In the genomic region with DNA sequence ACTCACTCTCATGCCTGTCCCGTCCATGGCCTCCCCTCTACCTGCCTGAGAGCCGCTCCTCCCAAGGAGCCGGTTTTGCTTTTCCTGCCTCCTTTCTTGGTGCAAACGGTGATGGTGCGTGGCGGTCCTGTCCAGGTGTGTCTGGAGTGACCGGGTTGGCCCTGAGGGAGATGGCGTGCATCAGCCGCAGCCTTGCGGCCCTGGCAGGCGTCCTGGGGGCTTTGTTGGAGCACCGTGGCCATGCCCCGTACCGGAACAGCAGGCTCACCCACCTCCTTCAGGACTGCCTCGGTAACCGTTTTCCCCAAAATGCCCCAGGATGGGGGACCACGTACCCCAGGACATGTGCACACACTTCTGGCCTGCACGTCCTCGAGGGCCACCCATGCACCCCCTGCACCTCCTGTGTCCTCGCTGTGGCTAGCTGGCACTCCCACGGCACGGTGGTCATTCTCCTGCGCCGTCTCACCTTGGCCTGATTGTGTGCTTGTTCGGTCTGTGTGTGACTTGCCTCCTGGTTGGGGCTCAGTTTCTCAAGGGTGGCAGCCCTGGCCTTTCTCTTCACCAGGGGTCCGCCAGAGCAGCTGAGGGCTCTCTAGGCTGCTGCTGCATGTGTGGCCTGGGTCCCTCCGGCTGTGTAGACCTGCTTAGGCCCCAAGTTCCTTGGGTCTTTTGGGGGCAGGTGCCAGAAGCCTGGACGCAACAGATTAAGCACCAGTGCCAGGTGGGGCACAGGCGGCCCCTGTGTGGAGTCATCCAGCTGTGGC, we compare ENCODE assay signal across 24 cellular contexts. TPM values are rescaled to one million over a fixed set of nuclear protein-coding genes. Genes with fewer than 3 reads are reported as not detected.
A peak's percentile ranks its signal among the peaks of the same experiment; 100 is the strongest.
DNase-seq lines count a peak whose midpoint lies in the region; ATAC-seq and TF ChIP-seq lines count a peak whose summit lies in the region.
"Had no signal": no experiment of that assay in that cellular context is flagged by ENCODE, and none has a peak within 500 bp of the region (broad histone marks: within the 10 kb centered on the region; RNA-seq: fewer than 3 reads in every experiment).

No MANE protein-coding gene starts in this region.

- H3K27me3 Mint-ChIP-seq in natural killer cell treated with Interleukin-12 subunit alpha and Interleukin-12 subunit beta and Interleukin-15 and Interleukin-18, amount 100 ng/mL, for 72 hours, result no peaks in the 10 kb centered on the region
- no peaks in the 10 kb centered on the region for H3K27me3 Mint-ChIP-seq in natural killer cell (ENCODE audit: low read depth in 2 of 2)

- H3K9me3 ChIP-seq in right lobe of liver (peaks cover 0 to 9% (median 0%) of the 10 kb centered on the region in 4 donors), aorta (ENCODE audit: control insufficient read depth, low read length) (peaks cover 11% of the 10 kb centered on the region)

- H3K27ac ChIP-seq in right lobe of liver (no peak overlapping the region), aorta (ENCODE audit: low read depth in 1 of 2, low read length in 2 of 2) (no peak overlapping the region)
- H3K27ac ChIP-seq: RWPE1 had no signal

- TF ChIP-seq POLR2A in right lobe of liver (IDR thresholded peaks at IDR 0.05), result no peak

- intact Hi-C loops in natural killer cell (cut with micrococcal nuclease), result no loop called here
- intact Hi-C loops in right lobe of liver (cut with DNase I), result no loop called here
- intact Hi-C loops in posterior vena cava (cut with DNase I), result loop anchor here in 1 of 2 donors (5.0 kb wide), 2 partner anchors 965 to 2000 kb away; no protein-coding TSS in a partner anchor
- intact Hi-C loops in aorta (cut with DNase I), result no loop called here

- H3K4me1 Mint-ChIP-seq in natural killer cell treated with Interleukin-12 subunit alpha and Interleukin-12 subunit beta and Interleukin-15 and Interleukin-18, amount 100 ng/mL, for 72 hours (ENCODE audit: low read depth in 2 of 2), result no peaks in the 10 kb centered on the region
- H3K4me1 Mint-ChIP-seq in natural killer cell, result no peaks in the 10 kb centered on the region
- H3K4me1 Mint-ChIP-seq: CD4-positive, alpha-beta memory T cell; GM23338 had no signal

- no peaks in the 10 kb centered on the region for H3K27me3 ChIP-seq in right lobe of liver
- H3K27me3 ChIP-seq in aorta (ENCODE audit: control insufficient read depth in 1 of 2, insufficient read depth in 2 of 2, low read length in 1 of 2), result no peaks in the 10 kb centered on the region
- H3K27me3 ChIP-seq: BE2C had no signal

- no peak overlapping the region for H3K27ac Mint-ChIP-seq in natural killer cell treated with Interleukin-12 subunit alpha and Interleukin-12 subunit beta and Interleukin-15 and Interleukin-18, amount 100 ng/mL, for 72 hours
- no peak overlapping the region for H3K27ac Mint-ChIP-seq in natural killer cell
- H3K27ac Mint-ChIP-seq: CD4-positive, alpha-beta memory T cell; GM23338 had no signal

- H3K9me3 Mint-ChIP-seq in natural killer cell treated with Interleukin-12 subunit alpha and Interleukin-12 subunit beta and Interleukin-15 and Interleukin-18, amount 100 ng/mL, for 72 hours, result no peaks in the 10 kb centered on the region
- H3K9me3 Mint-ChIP-seq in natural killer cell, result peaks cover 2 to 4% of the 10 kb centered on the region in 2 donors

- no peak overlapping the region for H3K4me3 Mint-ChIP-seq in natural killer cell treated with Interleukin-12 subunit alpha and Interleukin-12 subunit beta and Interleukin-15 and Interleukin-18, amount 100 ng/mL, for 72 hours
- no peak overlapping the region for H3K4me3 Mint-ChIP-seq in natural killer cell
- H3K4me3 Mint-ChIP-seq: CD4-positive, alpha-beta memory T cell; GM23338 had no signal

- DNase-seq in natural killer cell treated with Interleukin-12 subunit alpha and Interleukin-12 subunit beta and Interleukin-15 and Interleukin-18, amount 100 ng/mL, for 72 hours (ENCODE audit: low spot score), result peak; percentile 48
- DNase-seq in natural killer cell (no peak), right lobe of liver (peak in 2 of 3 donors; percentile 11 to 51), posterior vena cava (ENCODE audit: low spot score) (peak; percentile 77), aorta (peak; percentile 40 to 51), dermis blood vessel endothelial cell (no peak)
- DNase-seq: BE2C; Caco-2; CD4-positive, alpha-beta memory T cell; DMS 273 treated with DMSO at 0.1 percent for 48 hours; DMS79 treated with DMSO at 0.1 percent for 48 hours; KBM-7; MM.1S; NCI-H1092; NCI-H1436; NCI-H1930; NCI-H748 treated with DMSO at 0.1 percent for 48 hours; NK-92 treated with Interleukin-12 subunit alpha and Interleukin-12 subunit beta, amount 100 ng/mL, for 24 hours had no signal

- H3K36me3 ChIP-seq in right lobe of liver (no peaks in the 10 kb centered on the region), aorta (ENCODE audit: control insufficient read depth in 1 of 2, insufficient read depth in 2 of 2, low read length in 1 of 2) (no peaks in the 10 kb centered on the region)
- H3K36me3 ChIP-seq: BE2C had no signal

- no peak for ATAC-seq in natural killer cell treated with Interleukin-12 subunit alpha and Interleukin-12 subunit beta and Interleukin-15 and Interleukin-18, amount 100 ng/mL, for 72 hours
- ATAC-seq in natural killer cell (no peak), right lobe of liver (no peak), aorta (ENCODE audit: low FRiP score) (no peak), GM18861 (IDR thresholded peaks at IDR 0.05; ENCODE audit: unreplicated experiment) (no peak), HG03460 (IDR thresholded peaks at IDR 0.05; ENCODE audit: unreplicated experiment) (no peak)
- ATAC-seq: GM23338, SK-N-SH treated with all-trans-retinoic acid at 6 μM for 48 hours had no signal

- no peaks in the 10 kb centered on the region for H3K4me1 ChIP-seq in right lobe of liver
- no peaks in the 10 kb centered on the region for H3K4me1 ChIP-seq in aorta (ENCODE audit: control insufficient read depth in 1 of 2, insufficient read depth in 2 of 2, low read length in 2 of 2)
- H3K4me1 ChIP-seq: BE2C, Caco-2 had no signal

- no peak for TF ChIP-seq CTCF in natural killer cell (IDR thresholded peaks at IDR 0.05)
- TF ChIP-seq CTCF in right lobe of liver (IDR thresholded peaks at IDR 0.05), result no peak

- H3K36me3 Mint-ChIP-seq in natural killer cell treated with Interleukin-12 subunit alpha and Interleukin-12 subunit beta and Interleukin-15 and Interleukin-18, amount 100 ng/mL, for 72 hours, result no peaks in the 10 kb centered on the region
- H3K36me3 Mint-ChIP-seq in natural killer cell, result no peaks in the 10 kb centered on the region
- H3K36me3 Mint-ChIP-seq: CD4-positive, alpha-beta memory T cell had no signal

- 85% methylated on average over 4 of the region's 29 CpGs for WGBS in right lobe of liver (ENCODE audit: insufficient coverage, low coverage, low lambda C conversion rate, missing lambda C conversion rate)
- WGBS in aorta, 2 donors, result 95 to 96% methylated on average over 29 of the region's 29 CpGs

- H3K4me3 ChIP-seq in right lobe of liver, result no peak overlapping the region
- no peak overlapping the region for H3K4me3 ChIP-seq in aorta (ENCODE audit: low read length in 2 of 2)
- H3K4me3 ChIP-seq: GM23338 had no signal

RNA-seq across cellular contexts. Expression of gene FRMD1, which starts 36.4 kb away (rescaled TPM):
- not detected for total RNA-seq in natural killer cell treated with Interleukin-12 subunit alpha and Interleukin-12 subunit beta and Interleukin-15 and Interleukin-18, amount 100 ng/mL, for 72 hours
- total RNA-seq in natural killer cell, result not detected
- under 1 TPM in 5 of 6 experiments, not detected in 1; 0.07 to 0.23 (median 0.12) TPM for total RNA-seq in right lobe of liver
- under 1 TPM in 1 of 2 donors, not detected in 1; 0.14 TPM for total RNA-seq in posterior vena cava
- under 1 TPM; 0.06 to 0.19 TPM for total RNA-seq in aorta
- under 1 TPM; 0.03 to 0.38 TPM for polyA plus RNA-seq in aorta
- not detected in 2 replicates for total RNA-seq in dermis blood vessel endothelial cell
- total RNA-seq: CD4-positive, alpha-beta memory T cell; NCI-H460 had no signal
- polyA plus RNA-seq: CD4-positive, alpha-beta memory T cell had no signal

RNA-seq across cellular contexts. Expression of gene KIF25, which starts 45.1 kb away (rescaled TPM):
- total RNA-seq in natural killer cell treated with Interleukin-12 subunit alpha and Interleukin-12 subunit beta and Interleukin-15 and Interleukin-18, amount 100 ng/mL, for 72 hours, result not detected
- total RNA-seq in natural killer cell (not detected), right lobe of liver (under 1 TPM in 1 of 6 experiments, not detected in 5; 0.15 TPM), posterior vena cava (not detected), aorta (under 1 TPM in 1 of 2 donors, not detected in 1; 0.72 TPM), dermis blood vessel endothelial cell (not detected in 2 replicates)
- under 1 TPM in 1 of 2 donors, not detected in 1; 0.79 TPM for polyA plus RNA-seq in aorta
- total RNA-seq: Caco-2; CD4-positive, alpha-beta memory T cell; NCI-H460 had no signal
- polyA plus RNA-seq: CD4-positive, alpha-beta memory T cell had no signal

Comparison
In these comparisons a context has a peak if more than half of its experiments do, and no peak if none do; other contexts are left out.
1. DNase-seq: peak in natural killer cell treated with Interleukin-12 subunit alpha and Interleukin-12 subunit beta and Interleukin-15 and Interleukin-18, amount 100 ng/mL, for 72 hours (single experiment), right lobe of liver (2 of 3), posterior vena cava (single experiment) and aorta (2 of 2); none in natural killer cell (single experiment) and dermis blood vessel endothelial cell (single experiment).